ENCODE assay signal across 1 cellular context in genomic region chr9:34430843-34431437, GRCh38.
TF ChIP-seq lines count a peak whose summit lies in the region.

No MANE protein-coding gene starts in this region.

TF ChIP-seq in HepG2, 621 proteins besides CTCF, POLR2A, EP300 and RAD21:
- TF ChIP-seq HNF1A (IDR thresholded peaks at IDR 0.05; ENCODE audit: low read depth) = no peak
- TF ChIP-seq HNF1A (CRISPR knock-in tag; IDR thresholded peaks at IDR 0.05; ENCODE audit: borderline replicate concordance) = no peak
- TF ChIP-seq ZNF709 (CRISPR knock-in tag; IDR thresholded peaks at IDR 0.05) = no peak
- TF ChIP-seq KLF16 (CRISPR knock-in tag; IDR thresholded peaks at IDR 0.05) = peak in 1 of 2 experiments; percentile 27; a peak in 1 of 4 replicates
- no peak for TF ChIP-seq NFKBIZ (CRISPR knock-in tag; IDR thresholded peaks at IDR 0.05)
- TF ChIP-seq KLF13 (CRISPR knock-in tag; IDR thresholded peaks at IDR 0.05) = no peak
- TF ChIP-seq SALL1 (CRISPR knock-in tag; IDR thresholded peaks at IDR 0.05) = peak; percentile 39
- TF ChIP-seq ZNF468 (CRISPR knock-in tag; IDR thresholded peaks at IDR 0.05) = 0 out of 2 replicates have a peak, but pooled peaks have one; percentile 34
- TF ChIP-seq MIER2 (CRISPR knock-in tag; IDR thresholded peaks at IDR 0.05) = peak; percentile 94
- TF ChIP-seq PCBP1 (IDR thresholded peaks at IDR 0.05; ENCODE audit: borderline replicate concordance, low read depth, low read length) = no peak
- peak; percentile 15; the same call in 1 of the 2 replicates for TF ChIP-seq SAP130 (CRISPR knock-in tag; IDR thresholded peaks at IDR 0.05; ENCODE audit: low read depth)
- peak; percentile 73 to 94 for TF ChIP-seq REST (IDR thresholded peaks at IDR 0.05; ENCODE audit: borderline replicate concordance in 1 of 2, low read depth in 1 of 2, low read length in 2 of 2)
TF ChIP-seq in HepG2: peak in this region for 6.
